ENCODE assay signal across 9 cellular contexts in genomic region chr9:68643901-68644809, GRCh38.
A peak's percentile ranks its signal among the peaks of the same experiment; 100 is the strongest.
DNase-seq lines count a peak whose midpoint lies in the region; ATAC-seq and TF ChIP-seq lines count a peak whose summit lies in the region.
"Had no signal": no experiment of that assay in that cellular context is flagged by ENCODE, and none has a peak within 500 bp of the region (broad histone marks: within the 10 kb centered on the region; RNA-seq: fewer than 3 reads in every experiment).

No MANE protein-coding gene starts in this region.

- no peaks in the 10 kb centered on the region for H3K27me3 Mint-ChIP-seq in glutamatergic neuron (ENCODE audit: unreplicated experiment)
- peaks cover 21% of the 10 kb centered on the region for H3K27me3 Mint-ChIP-seq in activated CD8-positive, alpha-beta memory T cell treated with anti-CD3 and anti-CD28 coated beads, Interleukin-2, amount 10 ng/mL, durations not matched to agents 7 days and 5 days

- no peak overlapping the region for H3K27ac Mint-ChIP-seq in glutamatergic neuron (ENCODE audit: unreplicated experiment)
- H3K27ac Mint-ChIP-seq in activated CD8-positive, alpha-beta memory T cell treated with anti-CD3 and anti-CD28 coated beads, Interleukin-2, amount 10 ng/mL, durations not matched to agents 7 days and 5 days, result no peak overlapping the region

- DNase-seq in glutamatergic neuron, result peak; percentile 20
- no peak for DNase-seq in NCI-H82 (lab: John Stamatoyannopoulos, UW)
- DNase-seq in activated CD8-positive, alpha-beta memory T cell treated with anti-CD3 and anti-CD28 coated beads, Interleukin-2, amount 10 ng/mL, durations not matched to agents 7 days and 5 days, result no peak
- DNase-seq in G401 (ENCODE audit: low spot score), result no peak
- DNase-seq in OCI-M2 (lab: John Stamatoyannopoulos, UW; ENCODE audit: unreplicated experiment), result no peak
- DNase-seq: KG1 had no signal

- ATAC-seq in GM18861 (IDR thresholded peaks at IDR 0.05; ENCODE audit: unreplicated experiment) (peak; percentile 54), GM21723 (IDR thresholded peaks at IDR 0.05; ENCODE audit: unreplicated experiment) (peak; percentile 64), HG03520 (IDR thresholded peaks at IDR 0.05; ENCODE audit: unreplicated experiment) (peak; percentile 64)
- ATAC-seq in activated CD8-positive, alpha-beta memory T cell treated with anti-CD3 and anti-CD28 coated beads, Interleukin-2, amount 10 ng/mL, durations not matched to agents 7 days and 5 days, result no peak

- CTCF ChIA-PET in activated CD8-positive, alpha-beta memory T cell treated with anti-CD3 and anti-CD28 coated beads, Interleukin-2, amount 10 ng/mL, durations not matched to agents 7 days and 5 days (lab: Charles Lee), result no interaction called here

- peaks cover 1% of the 10 kb centered on the region for H3K4me1 Mint-ChIP-seq in glutamatergic neuron (ENCODE audit: low read depth, unreplicated experiment)
- no peaks in the 10 kb centered on the region for H3K4me1 Mint-ChIP-seq in activated CD8-positive, alpha-beta memory T cell treated with anti-CD3 and anti-CD28 coated beads, Interleukin-2, amount 10 ng/mL, durations not matched to agents 7 days and 5 days

- H3K36me3 Mint-ChIP-seq in glutamatergic neuron (ENCODE audit: unreplicated experiment), result no peaks in the 10 kb centered on the region
- H3K36me3 Mint-ChIP-seq in activated CD8-positive, alpha-beta memory T cell treated with anti-CD3 and anti-CD28 coated beads, Interleukin-2, amount 10 ng/mL, durations not matched to agents 7 days and 5 days, result no peaks in the 10 kb centered on the region

- H3K4me3 Mint-ChIP-seq in glutamatergic neuron (ENCODE audit: unreplicated experiment), result no peak overlapping the region
- H3K4me3 Mint-ChIP-seq in activated CD8-positive, alpha-beta memory T cell treated with anti-CD3 and anti-CD28 coated beads, Interleukin-2, amount 10 ng/mL, durations not matched to agents 7 days and 5 days, result no peak overlapping the region

- TF ChIP-seq CTCF in glutamatergic neuron (IDR thresholded peaks at IDR 0.05; ENCODE audit: partially characterized antibody, unreplicated experiment), result no peak

- no peaks in the 10 kb centered on the region for H3K9me3 Mint-ChIP-seq in glutamatergic neuron (ENCODE audit: unreplicated experiment)
- H3K9me3 Mint-ChIP-seq in activated CD8-positive, alpha-beta memory T cell treated with anti-CD3 and anti-CD28 coated beads, Interleukin-2, amount 10 ng/mL, durations not matched to agents 7 days and 5 days (ENCODE audit: low read depth), result no peaks in the 10 kb centered on the region

- in situ Hi-C loops in G401 (cut with HindIII; ENCODE audit: low sequenced_read_pairs), result no loop called here
